Comparison of ENCODE assay signal across 16 cellular contexts in genomic region chr2:181915096-181915495, GRCh38. TPM values are rescaled to one million over a fixed set of nuclear protein-coding genes. Genes with fewer than 3 reads are reported as not detected.
A peak's percentile ranks its signal among the peaks of the same experiment; 100 is the strongest.
DNase-seq lines count a peak whose midpoint lies in the region; ATAC-seq and TF ChIP-seq lines count a peak whose summit lies in the region.
"Had no signal": no experiment of that assay in that cellular context is flagged by ENCODE, and none has a peak within 500 bp of the region (broad histone marks: within the 10 kb centered on the region; RNA-seq: fewer than 3 reads in every experiment).

No MANE protein-coding gene starts in this region.

- no peak for TF ChIP-seq RAD21 in HCT116 (IDR thresholded peaks at IDR 0.05; ENCODE audit: low read depth)

- peaks cover 5% of the 10 kb centered on the region for H3K4me1 Mint-ChIP-seq in T-helper 17 cell

- H3K27ac Mint-ChIP-seq in T-helper 17 cell, result peak overlapping the region; percentile 51

- H3K9me2 ChIP-seq in HCT116 (ENCODE audit: insufficient read depth), result no peaks in the 10 kb centered on the region

- H3K36me3 ChIP-seq in HCT116 (ENCODE audit: control insufficient read depth in 1 of 2, insufficient read depth in 2 of 2, low read length in 2 of 2), result peaks cover 78 to 86% of the 10 kb centered on the region in 2 experiments
- peaks cover 95% of the 10 kb centered on the region for H3K36me3 ChIP-seq in upper lobe of right lung

- peaks cover 21% of the 10 kb centered on the region for H3K36me3 Mint-ChIP-seq in T-helper 17 cell (ENCODE audit: low read depth)

- POLR2A ChIA-PET in HCT116 (lab: Charles Lee), result no interaction called here

- no peak for ATAC-seq in HCT116
- no peak for ATAC-seq in T-helper 17 cell
- peak; percentile 25 for ATAC-seq in upper lobe of right lung
- no peak for ATAC-seq in GM18520 (IDR thresholded peaks at IDR 0.05; ENCODE audit: unreplicated experiment)

- no peak overlapping the region for H2AFZ ChIP-seq in HCT116 (ENCODE audit: low read depth, low read length, poor library complexity, severe bottlenecking)

- H3K27me3 Mint-ChIP-seq in T-helper 17 cell, result no peaks in the 10 kb centered on the region

- CTCF ChIA-PET in HCT116 (lab: Charles Lee), result interaction anchor here (0.6 to 1.0 kb wide), 3 partner anchors 11 to 172 kb away, joined by 3 read pairs; no protein-coding TSS in a partner anchor

- DNase-seq in HCT116 (ENCODE audit: low read depth, low spot score) (no peak), T-helper 17 cell (no peak), fibroblast of villous mesenchyme (ENCODE audit: low read depth) (peak; percentile 36), upper lobe of right lung (no peak), NCI-H146 (lab: John Stamatoyannopoulos, UW) (no peak), DMS114 treated with DMSO at 0.1 percent for 48 hours (lab: John Stamatoyannopoulos, UW; ENCODE audit: unreplicated experiment) (no peak)
- DNase-seq: KG1, NCI-H1930, NCI-H2171, NCI-H446 treated with DMSO at 0.1 percent for 48 hours, NCI-H82, Peyer's patch, Right ventricle myocardium superior had no signal

- H3K4me3 Mint-ChIP-seq in T-helper 17 cell, result no peak overlapping the region

- peaks cover 100% of the 10 kb centered on the region for H3K79me2 ChIP-seq in HCT116 (ENCODE audit: insufficient read depth, low read length)

- H3K4me2 ChIP-seq in HCT116 (ENCODE audit: low read length), result peak overlapping the region; percentile 24
- H3K4me2 ChIP-seq: BLaER1 had no signal

- intact Hi-C loops in HCT116 (cut with micrococcal nuclease), result no loop called here
- intact Hi-C loops in upper lobe of right lung (cut with DNase I), result no loop called here

- RAD21 ChIA-PET in HCT116 (lab: Charles Lee; ENCODE audit: low non-redundant PET in 1 of 2, low total read pairs in 2 of 2, uncharacterized antibody in 2 of 2, unreplicated experiment in 2 of 2), result no interaction called here

- no peak overlapping the region for H3K9ac ChIP-seq in HCT116 (ENCODE audit: low read length)
- H3K9ac ChIP-seq: BLaER1 had no signal

- H3K27me3 ChIP-seq in HCT116 (ENCODE audit: insufficient read depth, low read length), result no peaks in the 10 kb centered on the region
- no peaks in the 10 kb centered on the region for H3K27me3 ChIP-seq in upper lobe of right lung
- H3K27me3 ChIP-seq: BLaER1, Peyer's patch had no signal

- peaks cover 64% of the 10 kb centered on the region for H4K20me1 ChIP-seq in HCT116 (ENCODE audit: insufficient read depth)
- H4K20me1 ChIP-seq: BLaER1 had no signal

- TF ChIP-seq CTCF in HCT116 (IDR thresholded peaks at IDR 0.05 in 2 of 3, conservative IDR thresholded peaks at IDR 0.05 in 1 of 3; ENCODE audit: borderline replicate concordance in 1 of 3, insufficient read depth in 1 of 3, low read depth in 2 of 3, low read length in 2 of 3), result no peak
- TF ChIP-seq CTCF in fibroblast of villous mesenchyme (IDR thresholded peaks at IDR 0.05; ENCODE audit: insufficient read depth, low read depth, low read length), result no peak
- TF ChIP-seq CTCF in upper lobe of right lung (IDR thresholded peaks at IDR 0.05), result no peak

- no peak for TF ChIP-seq POLR2A in HCT116 (IDR thresholded peaks at IDR 0.05; ENCODE audit: borderline replicate concordance, extremely low read depth, insufficient read depth, insufficient read length)

- BruUV-seq in HCT116 (replicated peaks; lab: Mats Ljungman, UMichigan), result no TSS peak

- no peaks in the 10 kb centered on the region for H3K9me3 ChIP-seq in HCT116 (ENCODE audit: control insufficient read depth in 1 of 2, insufficient read depth in 1 of 2, low read depth in 1 of 2, low read length in 2 of 2)
- H3K9me3 ChIP-seq in T-helper 17 cell (ENCODE audit: control insufficient read depth, low read length, poor library complexity, severe bottlenecking), result no peaks in the 10 kb centered on the region
- H3K9me3 ChIP-seq in upper lobe of right lung, result no peaks in the 10 kb centered on the region
- H3K9me3 ChIP-seq: BLaER1, Peyer's patch had no signal

- H3K4me1 ChIP-seq in HCT116 (ENCODE audit: control insufficient read depth in 1 of 2, insufficient read depth in 2 of 2, low read length in 2 of 2) (peaks cover 53 to 93% of the 10 kb centered on the region in 2 experiments), upper lobe of right lung (peaks cover 7% of the 10 kb centered on the region)
- H3K4me1 ChIP-seq: BLaER1 had no signal

- peak overlapping the region; percentile 44 for H3K27ac ChIP-seq in HCT116 (ENCODE audit: low read depth, low read length)
- H3K27ac ChIP-seq in upper lobe of right lung, result no peak overlapping the region
- H3K27ac ChIP-seq: BLaER1, HL-60, Peyer's patch had no signal

- H3K4me3 ChIP-seq in HCT116 (replicated peaks in 1 of 2; ENCODE audit: low read depth in 1 of 2, low read length in 2 of 2) (no peak overlapping the region), fibroblast of villous mesenchyme (ENCODE audit: low read depth, low read length) (no peak overlapping the region), upper lobe of right lung (no peak overlapping the region)
- H3K4me3 ChIP-seq: BLaER1, Peyer's patch had no signal

TF ChIP-seq in HCT116, 20 proteins besides CTCF, POLR2A, EP300 and RAD21:
- peak; percentile 2; the same call in 1 of the 2 replicates for TF ChIP-seq JUND (IDR thresholded peaks at IDR 0.05)
- no peak for TF ChIP-seq SIN3A (IDR thresholded peaks at IDR 0.05; ENCODE audit: low read depth)
- TF ChIP-seq, protein P1, sequence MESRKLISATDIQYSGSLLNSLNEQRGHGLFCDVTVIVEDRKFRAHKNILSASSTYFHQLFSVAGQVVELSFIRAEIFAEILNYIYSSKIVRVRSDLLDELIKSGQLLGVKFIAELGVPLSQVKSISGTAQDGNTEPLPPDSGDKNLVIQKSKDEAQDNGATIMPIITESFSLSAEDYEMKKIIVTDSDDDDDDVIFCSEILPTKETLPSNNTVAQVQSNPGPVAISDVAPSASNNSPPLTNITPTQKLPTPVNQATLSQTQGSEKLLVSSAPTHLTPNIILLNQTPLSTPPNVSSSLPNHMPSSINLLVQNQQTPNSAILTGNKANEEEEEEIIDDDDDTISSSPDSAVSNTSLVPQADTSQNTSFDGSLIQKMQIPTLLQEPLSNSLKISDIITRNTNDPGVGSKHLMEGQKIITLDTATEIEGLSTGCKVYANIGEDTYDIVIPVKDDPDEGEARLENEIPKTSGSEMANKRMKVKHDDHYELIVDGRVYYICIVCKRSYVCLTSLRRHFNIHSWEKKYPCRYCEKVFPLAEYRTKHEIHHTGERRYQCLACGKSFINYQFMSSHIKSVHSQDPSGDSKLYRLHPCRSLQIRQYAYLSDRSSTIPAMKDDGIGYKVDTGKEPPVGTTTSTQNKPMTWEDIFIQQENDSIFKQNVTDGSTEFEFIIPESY (IDR thresholded peaks at IDR 0.05; ENCODE audit: extremely low read depth, insufficient replicate concordance, low read length), result no peak
- TF ChIP-seq ZFX (IDR thresholded peaks at IDR 0.05), result no peak
- TF ChIP-seq ELF1 (IDR thresholded peaks at IDR 0.05; ENCODE audit: borderline replicate concordance, low read depth), result no peak

RNA-seq across cellular contexts. Expression of gene ITPRID2, which starts 23.6 kb away (rescaled TPM):
- total RNA-seq in HCT116 (2021; ENCODE audit: unreplicated experiment), result 1,605 TPM
- polyA plus RNA-seq in HCT116 (2012), result 428 and 446 TPM in 2 replicates
- 10 to 100 TPM; 32.9 to 77.1 TPM for total RNA-seq in T-helper 17 cell
- total RNA-seq in fibroblast of villous mesenchyme, result 213 and 301 TPM in 2 replicates
- 242 TPM for total RNA-seq in upper lobe of right lung
